ENCODE assay signal across 10 cellular contexts in genomic region chr14:41607966-41608663, GRCh38. TPM values are rescaled to one million over a fixed set of nuclear protein-coding genes. Genes with fewer than 3 reads are reported as not detected.
DNase-seq lines count a peak whose midpoint lies in the region; ATAC-seq and TF ChIP-seq lines count a peak whose summit lies in the region.
"Had no signal": no experiment of that assay in that cellular context is flagged by ENCODE, and none has a peak within 500 bp of the region (broad histone marks: within the 10 kb centered on the region; RNA-seq: fewer than 3 reads in every experiment).

No MANE protein-coding gene starts in this region.

- no peak for TF ChIP-seq CTCF in activated B cell treated with CpG ODN at 0.5 μM for 24 hours (IDR thresholded peaks at IDR 0.05)

- H3K9me3 ChIP-seq in iPS-18c (ENCODE audit: control insufficient read depth, insufficient read depth, low read length): no peaks in the 10 kb centered on the region
- H3K9me3 ChIP-seq: neutrophil had no signal

- H3K27me3 Mint-ChIP-seq in activated B cell treated with CpG ODN at 0.5 μM for 24 hours: peaks cover 59% of the 10 kb centered on the region

- intact Hi-C loops in activated B cell treated with CpG ODN at 0.5 μM for 24 hours (cut with micrococcal nuclease): loop anchor here (10.0 kb wide), 1 partner anchor 617 kb away; no protein-coding TSS in a partner anchor

- POLR2A ChIA-PET in activated B cell treated with CpG ODN at 0.5 μM for 24 hours (lab: Charles Lee): no interaction called here

- no peaks in the 10 kb centered on the region for H3K9me3 Mint-ChIP-seq in activated B cell treated with CpG ODN at 0.5 μM for 24 hours

- no peaks in the 10 kb centered on the region for H3K36me3 Mint-ChIP-seq in activated B cell treated with CpG ODN at 0.5 μM for 24 hours (ENCODE audit: low read depth)
- H3K36me3 Mint-ChIP-seq: CD4-positive, CD25-positive, alpha-beta regulatory T cell had no signal

- CTCF ChIA-PET in activated B cell treated with CpG ODN at 0.5 μM for 24 hours (lab: Charles Lee): interaction anchor here (2.1 kb wide), 1 partner anchor 8 kb away, joined by 8 read pairs; no protein-coding TSS in a partner anchor

- H3K4me1 Mint-ChIP-seq in activated B cell treated with CpG ODN at 0.5 μM for 24 hours: peaks cover 38% of the 10 kb centered on the region

- H3K27ac ChIP-seq in substantia nigra (ENCODE audit: low read depth, low read length, poor library complexity, severe bottlenecking): peak overlapping the region; percentile 17
- H3K27ac ChIP-seq: neutrophil had no signal

- DNase-seq in NCI-H82 (lab: John Stamatoyannopoulos, UW) (peak; percentile 27), NCI-H82 treated with DMSO at 0.1 percent for 48 hours (lab: John Stamatoyannopoulos, UW; ENCODE audit: unreplicated experiment) (no peak), activated B cell treated with CpG ODN at 0.5 μM for 24 hours (no peak), substantia nigra (lab: John Stamatoyannopoulos, UW) (peak in 8 of 49 donors; percentile 1 to 33 (median 15)), kidney tubule cell (ENCODE audit: low spot score) (no peak)
- DNase-seq in NK-92 treated with Interleukin-12 subunit alpha and Interleukin-12 subunit beta, amount 100 ng/mL, for 24 hours (lab: John Stamatoyannopoulos, UW): no peak
- DNase-seq: CD4-positive, CD25-positive, alpha-beta regulatory T cell had no signal

- ATAC-seq in activated B cell treated with CpG ODN at 0.5 μM for 24 hours (ENCODE audit: low read depth) (no peak), HG03565 (IDR thresholded peaks at IDR 0.05; ENCODE audit: unreplicated experiment) (no peak)

- H3K4me3 ChIP-seq in iPS-18c (ENCODE audit: insufficient read depth, low read depth, low read length): peak overlapping the region; percentile 77

- H3K27ac Mint-ChIP-seq in activated B cell treated with CpG ODN at 0.5 μM for 24 hours: no peak overlapping the region

- peak overlapping the region; percentile 69 for H3K4me3 Mint-ChIP-seq in activated B cell treated with CpG ODN at 0.5 μM for 24 hours

RNA-seq across cellular contexts. Expression of gene LRFN5, which starts 1.4 kb away (rescaled TPM):
- 0.11 TPM in 1 of 2 replicates, not detected in the other for total RNA-seq in activated B cell treated with CpG ODN at 0.5 μM for 24 hours
- total RNA-seq: CD4-positive, CD25-positive, alpha-beta regulatory T cell had no signal
